2 cellular contexts compared by ENCODE assay signal in the genomic region with DNA sequence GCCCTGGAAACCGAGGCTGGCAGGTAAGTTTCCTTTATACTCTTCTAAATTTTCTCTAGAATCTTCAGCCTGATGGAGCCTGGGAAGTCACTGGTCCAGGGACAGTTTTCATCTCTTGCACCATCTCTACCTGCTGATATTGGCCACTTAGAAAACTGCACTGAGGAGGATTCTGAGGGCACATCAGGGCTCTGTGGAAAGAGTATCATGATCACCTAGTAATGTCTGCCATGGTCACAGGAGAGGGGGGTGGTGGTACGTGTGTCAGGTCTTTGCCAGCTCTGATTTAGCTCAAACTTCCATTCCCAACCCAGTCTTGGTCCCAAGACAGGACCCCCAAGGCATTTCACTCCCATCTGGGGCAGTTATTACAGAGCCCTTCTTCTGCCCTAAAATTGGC.
TF ChIP-seq lines count a peak whose summit lies in the region.

No MANE protein-coding gene starts in this region.

TF ChIP-seq in A549, 52 proteins besides CTCF, POLR2A, EP300 and RAD21:
- TF ChIP-seq, protein P1, sequence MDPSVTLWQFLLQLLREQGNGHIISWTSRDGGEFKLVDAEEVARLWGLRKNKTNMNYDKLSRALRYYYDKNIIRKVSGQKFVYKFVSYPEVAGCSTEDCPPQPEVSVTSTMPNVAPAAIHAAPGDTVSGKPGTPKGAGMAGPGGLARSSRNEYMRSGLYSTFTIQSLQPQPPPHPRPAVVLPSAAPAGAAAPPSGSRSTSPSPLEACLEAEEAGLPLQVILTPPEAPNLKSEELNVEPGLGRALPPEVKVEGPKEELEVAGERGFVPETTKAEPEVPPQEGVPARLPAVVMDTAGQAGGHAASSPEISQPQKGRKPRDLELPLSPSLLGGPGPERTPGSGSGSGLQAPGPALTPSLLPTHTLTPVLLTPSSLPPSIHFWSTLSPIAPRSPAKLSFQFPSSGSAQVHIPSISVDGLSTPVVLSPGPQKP (IDR thresholded peaks at IDR 0.05; ENCODE audit: low read depth, low read length), result no peak
- TF ChIP-seq POLR2AphosphoS2 (conservative IDR thresholded peaks at IDR 0.05; ENCODE audit: low read length) (no peak), ZSCAN20 (CRISPR knock-in tag; IDR thresholded peaks at IDR 0.05) (no peak), BHLHE40 (IDR thresholded peaks at IDR 0.05; ENCODE audit: low read depth, low read length) (no peak), HEYL (CRISPR knock-in tag; IDR thresholded peaks at IDR 0.05) (no peak), TFCP2L1 (CRISPR knock-in tag; IDR thresholded peaks at IDR 0.05) (no peak), NFE2L2 (conservative IDR thresholded peaks at IDR 0.05; ENCODE audit: low read length) (no peak), FOXS1 (CRISPR knock-in tag; IDR thresholded peaks at IDR 0.05) (no peak), TP53 (CRISPR knock-in tag; IDR thresholded peaks at IDR 0.05) (no peak)
- TF ChIP-seq, protein P2, sequence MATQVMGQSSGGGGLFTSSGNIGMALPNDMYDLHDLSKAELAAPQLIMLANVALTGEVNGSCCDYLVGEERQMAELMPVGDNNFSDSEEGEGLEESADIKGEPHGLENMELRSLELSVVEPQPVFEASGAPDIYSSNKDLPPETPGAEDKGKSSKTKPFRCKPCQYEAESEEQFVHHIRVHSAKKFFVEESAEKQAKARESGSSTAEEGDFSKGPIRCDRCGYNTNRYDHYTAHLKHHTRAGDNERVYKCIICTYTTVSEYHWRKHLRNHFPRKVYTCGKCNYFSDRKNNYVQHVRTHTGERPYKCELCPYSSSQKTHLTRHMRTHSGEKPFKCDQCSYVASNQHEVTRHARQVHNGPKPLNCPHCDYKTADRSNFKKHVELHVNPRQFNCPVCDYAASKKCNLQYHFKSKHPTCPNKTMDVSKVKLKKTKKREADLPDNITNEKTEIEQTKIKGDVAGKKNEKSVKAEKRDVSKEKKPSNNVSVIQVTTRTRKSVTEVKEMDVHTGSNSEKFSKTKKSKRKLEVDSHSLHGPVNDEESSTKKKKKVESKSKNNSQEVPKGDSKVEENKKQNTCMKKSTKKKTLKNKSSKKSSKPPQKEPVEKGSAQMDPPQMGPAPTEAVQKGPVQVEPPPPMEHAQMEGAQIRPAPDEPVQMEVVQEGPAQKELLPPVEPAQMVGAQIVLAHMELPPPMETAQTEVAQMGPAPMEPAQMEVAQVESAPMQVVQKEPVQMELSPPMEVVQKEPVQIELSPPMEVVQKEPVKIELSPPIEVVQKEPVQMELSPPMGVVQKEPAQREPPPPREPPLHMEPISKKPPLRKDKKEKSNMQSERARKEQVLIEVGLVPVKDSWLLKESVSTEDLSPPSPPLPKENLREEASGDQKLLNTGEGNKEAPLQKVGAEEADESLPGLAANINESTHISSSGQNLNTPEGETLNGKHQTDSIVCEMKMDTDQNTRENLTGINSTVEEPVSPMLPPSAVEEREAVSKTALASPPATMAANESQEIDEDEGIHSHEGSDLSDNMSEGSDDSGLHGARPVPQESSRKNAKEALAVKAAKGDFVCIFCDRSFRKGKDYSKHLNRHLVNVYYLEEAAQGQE (IDR thresholded peaks at IDR 0.05), result no peak
- TF ChIP-seq, protein P3, sequence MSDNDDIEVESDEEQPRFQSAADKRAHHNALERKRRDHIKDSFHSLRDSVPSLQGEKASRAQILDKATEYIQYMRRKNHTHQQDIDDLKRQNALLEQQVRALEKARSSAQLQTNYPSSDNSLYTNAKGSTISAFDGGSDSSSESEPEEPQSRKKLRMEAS (IDR thresholded peaks at IDR 0.05), result no peak
- TF ChIP-seq, protein P4, sequence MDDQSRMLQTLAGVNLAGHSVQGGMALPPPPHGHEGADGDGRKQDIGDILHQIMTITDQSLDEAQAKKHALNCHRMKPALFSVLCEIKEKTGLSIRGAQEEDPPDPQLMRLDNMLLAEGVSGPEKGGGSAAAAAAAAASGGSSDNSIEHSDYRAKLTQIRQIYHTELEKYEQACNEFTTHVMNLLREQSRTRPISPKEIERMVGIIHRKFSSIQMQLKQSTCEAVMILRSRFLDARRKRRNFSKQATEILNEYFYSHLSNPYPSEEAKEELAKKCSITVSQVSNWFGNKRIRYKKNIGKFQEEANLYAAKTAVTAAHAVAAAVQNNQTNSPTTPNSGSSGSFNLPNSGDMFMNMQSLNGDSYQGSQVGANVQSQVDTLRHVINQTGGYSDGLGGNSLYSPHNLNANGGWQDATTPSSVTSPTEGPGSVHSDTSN (IDR thresholded peaks at IDR 0.05), result no peak

TF ChIP-seq in HCT116, 20 proteins besides CTCF, POLR2A, EP300 and RAD21 (continued from another document):
- TF ChIP-seq, protein P5, sequence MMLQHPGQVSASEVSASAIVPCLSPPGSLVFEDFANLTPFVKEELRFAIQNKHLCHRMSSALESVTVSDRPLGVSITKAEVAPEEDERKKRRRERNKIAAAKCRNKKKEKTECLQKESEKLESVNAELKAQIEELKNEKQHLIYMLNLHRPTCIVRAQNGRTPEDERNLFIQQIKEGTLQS (IDR thresholded peaks at IDR 0.05), result no peak
- TF ChIP-seq SRF (IDR thresholded peaks at IDR 0.05; ENCODE audit: low read depth), result no peak
- TF ChIP-seq, protein P2 (IDR thresholded peaks at IDR 0.05; ENCODE audit: low read depth), result no peak
- TF ChIP-seq, protein P6, sequence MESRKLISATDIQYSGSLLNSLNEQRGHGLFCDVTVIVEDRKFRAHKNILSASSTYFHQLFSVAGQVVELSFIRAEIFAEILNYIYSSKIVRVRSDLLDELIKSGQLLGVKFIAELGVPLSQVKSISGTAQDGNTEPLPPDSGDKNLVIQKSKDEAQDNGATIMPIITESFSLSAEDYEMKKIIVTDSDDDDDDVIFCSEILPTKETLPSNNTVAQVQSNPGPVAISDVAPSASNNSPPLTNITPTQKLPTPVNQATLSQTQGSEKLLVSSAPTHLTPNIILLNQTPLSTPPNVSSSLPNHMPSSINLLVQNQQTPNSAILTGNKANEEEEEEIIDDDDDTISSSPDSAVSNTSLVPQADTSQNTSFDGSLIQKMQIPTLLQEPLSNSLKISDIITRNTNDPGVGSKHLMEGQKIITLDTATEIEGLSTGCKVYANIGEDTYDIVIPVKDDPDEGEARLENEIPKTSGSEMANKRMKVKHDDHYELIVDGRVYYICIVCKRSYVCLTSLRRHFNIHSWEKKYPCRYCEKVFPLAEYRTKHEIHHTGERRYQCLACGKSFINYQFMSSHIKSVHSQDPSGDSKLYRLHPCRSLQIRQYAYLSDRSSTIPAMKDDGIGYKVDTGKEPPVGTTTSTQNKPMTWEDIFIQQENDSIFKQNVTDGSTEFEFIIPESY (IDR thresholded peaks at IDR 0.05; ENCODE audit: extremely low read depth, insufficient replicate concordance, low read length), result no peak
- no peak for TF ChIP-seq TCF7L2 (IDR thresholded peaks at IDR 0.05; ENCODE audit: borderline replicate concordance, extremely low read depth, insufficient read depth, insufficient read length)
- no peak for TF ChIP-seq EZH2phosphoT487 (IDR thresholded peaks at IDR 0.05; ENCODE audit: borderline replicate concordance)
- TF ChIP-seq, protein P3 (IDR thresholded peaks at IDR 0.05), result no peak
TF ChIP-seq in HCT116: peak in this region for 0.
